8 cellular contexts compared by ENCODE assay signal in the genomic region with DNA sequence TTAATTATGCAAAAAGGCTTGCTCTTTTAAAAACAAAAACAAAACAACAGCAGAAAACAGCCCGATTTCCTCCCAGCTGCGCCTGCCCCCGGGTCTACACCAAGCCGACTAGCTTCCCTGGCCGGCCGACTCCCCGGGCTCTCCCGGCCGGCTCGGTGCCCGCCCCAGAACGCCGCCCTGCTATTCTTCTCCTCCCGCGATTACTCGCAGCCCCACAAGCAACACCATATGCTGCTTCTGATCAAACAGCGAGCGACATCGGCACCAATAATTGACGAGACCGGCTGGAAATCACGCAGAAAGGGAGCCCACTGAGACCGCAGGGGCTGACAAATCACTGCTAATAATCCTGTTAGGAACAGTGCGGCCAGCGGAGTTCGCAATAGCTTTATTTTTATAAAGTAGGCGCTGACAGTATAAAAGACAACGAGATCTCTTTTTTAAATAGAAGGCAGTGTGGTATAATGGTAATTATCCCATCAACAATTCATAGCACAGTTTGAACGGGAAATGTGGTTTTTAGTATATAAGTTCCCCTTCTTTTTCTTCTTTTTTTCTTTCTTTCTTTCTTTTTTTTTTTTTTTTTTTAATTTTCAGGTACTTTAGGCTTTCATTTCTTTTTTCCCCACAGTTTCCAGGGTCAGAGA. TPM values are rescaled to one million over a fixed set of nuclear protein-coding genes. Genes with fewer than 3 reads are reported as not detected.
DNase-seq lines count a peak whose midpoint lies in the region; ATAC-seq and TF ChIP-seq lines count a peak whose summit lies in the region.

No MANE protein-coding gene starts in this region.

- no TSS peak for BruUV-seq in IMR-90 (replicated peaks; lab: Mats Ljungman, UMichigan)

- H3K4me1 ChIP-seq in IMR-90 (ENCODE audit: control insufficient read depth, insufficient read depth, low read length) (peaks cover 5% of the 10 kb centered on the region; the same call in 1 of the 2 replicates), mesendoderm (ENCODE audit: control insufficient read depth, low read depth, low read length) (peaks cover 3% of the 10 kb centered on the region)

- no peak for TF ChIP-seq CTCF in IMR-90 (conservative IDR thresholded peaks at IDR 0.05; ENCODE audit: low read depth, low read length)

- in situ Hi-C loops in IMR-90 (cut with MboI; ENCODE audit: low sequenced_read_pairs) = loop anchor here (25.0 kb wide), 1 partner anchor 874 kb away; no protein-coding TSS in a partner anchor

- peaks cover 50% of the 10 kb centered on the region for H3K9me3 ChIP-seq in IMR-90 (ENCODE audit: control insufficient read depth, insufficient read depth, low read length)
- no peaks in the 10 kb centered on the region for H3K9me3 ChIP-seq in SK-N-MC (ENCODE audit: low read depth, low read length)

- no peak overlapping the region for H3K56ac ChIP-seq in IMR-90 (ENCODE audit: extremely low read depth, insufficient read depth, low read length)
- no peak overlapping the region for H3K56ac ChIP-seq in mesendoderm (ENCODE audit: low read length)

- H3K14ac ChIP-seq in IMR-90 (replicated peaks; ENCODE audit: low read depth, low read length) = no peak overlapping the region

- H2BK20ac ChIP-seq in IMR-90 (ENCODE audit: low read depth, low read length) = no peak overlapping the region

- H3K23ac ChIP-seq in IMR-90 (ENCODE audit: low read depth, low read length) = no peak overlapping the region
- no peak overlapping the region for H3K23ac ChIP-seq in mesendoderm (ENCODE audit: low read length)

- dilution Hi-C loops in IMR-90 (cut with HindIII; ENCODE audit: low sequenced_read_pairs, unreplicated experiment) = loop anchor here (25.0 kb wide), 1 partner anchor 349 kb away; no protein-coding TSS in a partner anchor

- CTCF ChIA-PET in IMR-90 (lab: Yijun Ruan, JAX) = interaction anchor here (1.0 to 1.6 kb wide), 7 partner anchors 19 to 345 kb away, joined by 3 to 9 read pairs (median 4); no protein-coding TSS in a partner anchor

- H3K4me2 ChIP-seq in IMR-90 (ENCODE audit: low read depth, low read length) = peak overlapping the region; percentile 63; the same call in 1 of the 2 replicates
- peak overlapping the region; percentile 39 for H3K4me2 ChIP-seq in mesendoderm (ENCODE audit: low read length)

- no peaks in the 10 kb centered on the region for H3K9me1 ChIP-seq in IMR-90 (ENCODE audit: insufficient read depth, low read length)

- intact Hi-C loops in IMR-90 (cut with micrococcal nuclease) = no loop called here

- 13% methylated on average over 3 of the region's 29 CpGs; no CpG with 5 or more reads in 1 of the 2 experiments for WGBS in IMR-90 (ENCODE audit: extremely low coverage in 2 of 2, insufficient read length in 1 of 2), 2 experiments
- WGBS in mesendoderm (ENCODE audit: extremely low coverage, insufficient coverage, low lambda C conversion rate) = no CpG with 5 or more reads among the region's 29 CpGs

- peaks cover 94% of the 10 kb centered on the region for H3K27me3 ChIP-seq in IMR-90 (ENCODE audit: control insufficient read depth, insufficient read depth, low read length)
- H3K27me3 ChIP-seq in mesendoderm (ENCODE audit: insufficient read depth, low read length, poor library complexity) = peaks cover 77% of the 10 kb centered on the region

- no peak overlapping the region for H3K9ac ChIP-seq in IMR-90 (ENCODE audit: low read depth, low read length)
- H3K9ac ChIP-seq in SK-N-MC (ENCODE audit: insufficient read length) = peak overlapping the region; percentile 61
- no peak overlapping the region for H3K9ac ChIP-seq in mesendoderm (ENCODE audit: low read length)

- H2AFZ ChIP-seq in IMR-90 (replicated peaks; ENCODE audit: low read length, poor library complexity) = peak overlapping the region; percentile 39

- H3K18ac ChIP-seq in IMR-90 (ENCODE audit: low read depth, low read length) = no peak overlapping the region
- no peak overlapping the region for H3K18ac ChIP-seq in mesendoderm (ENCODE audit: low read length)

- H2BK15ac ChIP-seq in IMR-90 (ENCODE audit: low read depth, low read length) (no peak overlapping the region), mesendoderm (replicated peaks; ENCODE audit: low read depth) (no peak overlapping the region)

- H3K4me3 ChIP-seq in IMR-90 (ENCODE audit: insufficient read depth, low read depth, low read length) (no peak overlapping the region), SK-N-MC (peak overlapping the region; percentile 74), mesendoderm (ENCODE audit: low read length) (no peak overlapping the region)

- no peak overlapping the region for H2BK5ac ChIP-seq in IMR-90 (ENCODE audit: low read depth, low read length, poor library complexity, severe bottlenecking)
- H2BK5ac ChIP-seq in mesendoderm (ENCODE audit: low read length) = no peak overlapping the region

- TF ChIP-seq RAD21 in IMR-90 (IDR thresholded peaks at IDR 0.05; ENCODE audit: low read length) = no peak

- TF ChIP-seq POLR2A in IMR-90 (IDR thresholded peaks at IDR 0.05; ENCODE audit: low read depth, low read length) = no peak

- DNase-seq in COLO668 (lab: John Stamatoyannopoulos, UW; ENCODE audit: unreplicated experiment) (peak; percentile 47), IMR-90 (no peak), SK-N-MC (ENCODE audit: low read depth, low spot score) (no peak), mesendoderm (peak; percentile 60), NK-92 (lab: John Stamatoyannopoulos, UW; ENCODE audit: unreplicated experiment) (no peak), OCI-M1 (lab: John Stamatoyannopoulos, UW) (no peak)
- no peak for DNase-seq in activated CD4-positive, alpha-beta T cell treated with anti-CD3 and anti-CD28 coated beads for 4 hours

- H3K36me3 ChIP-seq in IMR-90 (ENCODE audit: control insufficient read depth, insufficient read depth, low read length) (no peaks in the 10 kb centered on the region), SK-N-MC (ENCODE audit: insufficient read depth, low read length) (no peaks in the 10 kb centered on the region), mesendoderm (ENCODE audit: control insufficient read depth, insufficient read depth, low read length) (no peaks in the 10 kb centered on the region)

- H4K5ac ChIP-seq in IMR-90 (ENCODE audit: low read depth, low read length) = no peak overlapping the region
- no peak overlapping the region for H4K5ac ChIP-seq in mesendoderm (ENCODE audit: low read length)

- H2BK120ac ChIP-seq in IMR-90 (ENCODE audit: low read depth, low read length) (no peak overlapping the region), mesendoderm (ENCODE audit: low read depth, low read length) (no peak overlapping the region)

- no peaks in the 10 kb centered on the region for H3K79me2 ChIP-seq in mesendoderm (ENCODE audit: control insufficient read depth, insufficient read depth, low read length)

- ATAC-seq in IMR-90 (ENCODE audit: low read depth) (no peak), GM21576 (IDR thresholded peaks at IDR 0.05; ENCODE audit: unreplicated experiment) (no peak)

- H3K4ac ChIP-seq in IMR-90 (ENCODE audit: low read depth, low read length) (no peak overlapping the region), mesendoderm (ENCODE audit: low read depth, low read length) (no peak overlapping the region)

- peaks cover 17% of the 10 kb centered on the region; the same call in 1 of the 2 replicates for H4K20me1 ChIP-seq in IMR-90 (ENCODE audit: insufficient read depth, low read length)

- H3K79me1 ChIP-seq in IMR-90 (ENCODE audit: low read depth in 1 of 2, low read length in 2 of 2) = no peaks in the 10 kb centered on the region
- H3K79me1 ChIP-seq in mesendoderm (ENCODE audit: low read length) = no peaks in the 10 kb centered on the region

- no peak overlapping the region for H2AK9ac ChIP-seq in IMR-90 (replicated peaks; ENCODE audit: low read depth, low read length, poor library complexity)

- no peak overlapping the region for H4K91ac ChIP-seq in IMR-90 (ENCODE audit: insufficient read depth, low read depth, low read length)

- no peak overlapping the region for H4K8ac ChIP-seq in IMR-90 (ENCODE audit: low read depth in 2 of 2, low read length in 2 of 2)
- no peak overlapping the region for H4K8ac ChIP-seq in mesendoderm (ENCODE audit: low read depth, low read length)

- no peak overlapping the region for H3K27ac ChIP-seq in IMR-90 (ENCODE audit: insufficient read depth, low read length)
- H3K27ac ChIP-seq in SK-N-MC = no peak overlapping the region
- no peak overlapping the region for H3K27ac ChIP-seq in mesendoderm (ENCODE audit: low read depth, low read length)

- POLR2A ChIA-PET in IMR-90 (lab: Charles Lee; ENCODE audit: unreplicated experiment) = interaction anchor here (0.7 kb wide), 1 partner anchor 116 kb away, joined by 3 read pairs; no protein-coding TSS in a partner anchor

- no peak overlapping the region for H2AK5ac ChIP-seq in IMR-90 (ENCODE audit: low read depth, low read length)
- H2AK5ac ChIP-seq in mesendoderm (ENCODE audit: low read length) = no peak overlapping the region

TF ChIP-seq in IMR-90, 13 proteins besides CTCF, POLR2A, EP300 and RAD21:
- no peak for TF ChIP-seq FOS (IDR thresholded peaks at IDR 0.05; ENCODE audit: low read depth, low read length)

RNA-seq across cellular contexts. Expression of gene SIM1, which starts 3.3 kb away (rescaled TPM):
- not detected in 2 replicates for total RNA-seq in IMR-90 (2012; rRNA removed)
- not detected in 2 replicates for polyA plus RNA-seq in IMR-90 (2012; rRNA removed)
- polyA plus RNA-seq in IMR-90 (2012; cell fraction: cytosol; rRNA removed) = not detected in 2 replicates
- polyA plus RNA-seq in IMR-90 (2012; cell fraction: nucleus; rRNA removed; ENCODE audit: low replicate concordance) = not detected in 2 replicates
- polyA plus RNA-seq in mesendoderm (2013, experiment 1 of 2) = 0.06 TPM
- 0.06 TPM for polyA plus RNA-seq in mesendoderm (2013, experiment 2 of 2)

Comparison
In these comparisons a context has a peak if more than half of its experiments do, and no peak if none do; other contexts are left out.
1. DNase-seq: peak in COLO668 (single experiment) and mesendoderm (single experiment); none in IMR-90 (single experiment), SK-N-MC (single experiment), NK-92 (single experiment), OCI-M1 (single experiment) and activated CD4-positive, alpha-beta T cell treated with anti-CD3 and anti-CD28 coated beads for 4 hours (0 of 2).